Comparison of ENCODE assay signal across 18 cellular contexts in genomic region chr17:68431045-68431608, GRCh38.
"Had no signal": no experiment of that assay in that cellular context is flagged by ENCODE, and none has a peak within 500 bp of the region (broad histone marks: within the 10 kb centered on the region; RNA-seq: fewer than 3 reads in every experiment).

No MANE protein-coding gene starts in this region.

- H3K4me3 ChIP-seq: esophagus muscularis mucosa, left lung, lung, psoas muscle, thoracic aorta, uterus had no signal

- H3K4me3 Mint-ChIP-seq: activated CD8-positive, alpha-beta memory T cell treated with anti-CD3 and anti-CD28 coated beads, Interleukin-2, amount 10 ng/mL, durations not matched to agents 7 days and 5 days; activated naive CD4-positive, alpha-beta T cell treated with anti-CD3 and anti-CD28 coated beads for 36 hours; dendritic cell treated with granulocyte-macrophage colony-stimulating factor and Interleukin-4, amounts not matched to agents 40 ng/mL and 50 ng/mL, for 4 days; nephron progenitor cell; stimulated activated naive CD8-positive, alpha-beta T cell treated with anti-CD3 and anti-CD28 coated beads, Interleukin-15, Interleukin-2, amounts not matched to agents 100 ng/mL and 50 ng/mL, for 24 hours had no signal

- H3K27me3 ChIP-seq: brain microvascular endothelial cell, esophagus muscularis mucosa, left lung, uterus had no signal

- H3K9me3 ChIP-seq: esophagus muscularis mucosa, left lung, psoas muscle, thoracic aorta, uterus had no signal

- H3K36me3 ChIP-seq: uterus had no signal

- H3K9me3 Mint-ChIP-seq: activated naive CD4-positive, alpha-beta T cell treated with anti-CD3 and anti-CD28 coated beads for 36 hours; dendritic cell treated with granulocyte-macrophage colony-stimulating factor and Interleukin-4, amounts not matched to agents 40 ng/mL and 50 ng/mL, for 4 days; nephron progenitor cell; stimulated activated naive CD8-positive, alpha-beta T cell treated with anti-CD3 and anti-CD28 coated beads, Interleukin-15, Interleukin-2, amounts not matched to agents 100 ng/mL and 50 ng/mL, for 24 hours had no signal

- H3K4me1 ChIP-seq: parathyroid adenoma, uterus had no signal

- ATAC-seq: activated CD4-positive, CD25-positive, alpha-beta regulatory T cell treated with anti-CD3 and anti-CD28 coated beads, Interleukin-2, amount 50 U/mL, for 24 hours; activated CD8-positive, alpha-beta memory T cell treated with anti-CD3 and anti-CD28 coated beads, Interleukin-2, amount 10 ng/mL, durations not matched to agents 7 days and 5 days; left lung; psoas muscle had no signal

- H3K27ac Mint-ChIP-seq: activated naive CD4-positive, alpha-beta T cell treated with anti-CD3 and anti-CD28 coated beads for 36 hours; dendritic cell treated with granulocyte-macrophage colony-stimulating factor and Interleukin-4, amounts not matched to agents 40 ng/mL and 50 ng/mL, for 4 days; nephron progenitor cell; stimulated activated naive CD8-positive, alpha-beta T cell treated with anti-CD3 and anti-CD28 coated beads, Interleukin-15, Interleukin-2, amounts not matched to agents 100 ng/mL and 50 ng/mL, for 24 hours had no signal

- H3K27me3 Mint-ChIP-seq: activated CD8-positive, alpha-beta memory T cell treated with anti-CD3 and anti-CD28 coated beads, Interleukin-2, amount 10 ng/mL, durations not matched to agents 7 days and 5 days; dendritic cell treated with granulocyte-macrophage colony-stimulating factor and Interleukin-4, amounts not matched to agents 40 ng/mL and 50 ng/mL, for 4 days; stimulated activated naive CD8-positive, alpha-beta T cell treated with anti-CD3 and anti-CD28 coated beads, Interleukin-15, Interleukin-2, amounts not matched to agents 100 ng/mL and 50 ng/mL, for 24 hours had no signal

- H3K27ac ChIP-seq: brain microvascular endothelial cell, esophagus muscularis mucosa, left lung, parathyroid adenoma, psoas muscle, thoracic aorta, uterus, VCaP had no signal

- DNase-seq: amniotic stem cell, foreskin melanocyte, kidney glomerular epithelial cell, left lung, psoas muscle, uterus had no signal
